Comparison of ENCODE assay signal across 20 cellular contexts in the genomic region with DNA sequence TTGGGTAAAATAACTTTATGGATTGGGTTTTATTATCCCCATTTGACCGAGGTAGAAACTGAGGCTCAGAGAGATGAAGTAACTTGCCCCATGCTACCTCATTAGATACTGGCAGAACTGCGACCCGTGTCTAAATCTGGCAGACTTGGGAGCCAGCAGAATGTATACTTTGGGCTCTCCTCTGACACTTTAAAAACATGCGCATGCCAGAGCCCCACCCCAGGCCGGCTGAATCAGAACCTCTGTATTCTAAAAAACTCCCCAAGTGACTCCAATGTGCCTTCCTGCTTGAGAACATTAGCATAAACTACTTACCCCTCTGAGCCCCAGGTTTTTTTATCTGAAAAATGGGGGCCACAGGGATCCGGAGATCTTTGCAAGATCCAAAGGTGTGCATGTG.
"Had no signal": no experiment of that assay in that cellular context is flagged by ENCODE, and none has a peak within 500 bp of the region (broad histone marks: within the 10 kb centered on the region; RNA-seq: fewer than 3 reads in every experiment).

No MANE protein-coding gene starts in this region.

- H3K4me3 Mint-ChIP-seq: activated CD4-positive, alpha-beta T cell treated with anti-CD3 and anti-CD28 coated beads, Interleukin-2, amount 10 ng/mL, durations not matched to agents 7 days and 5 days; activated CD8-positive, alpha-beta T cell treated with anti-CD3 and anti-CD28 coated beads, Interleukin-2, amount 10 ng/mL, durations not matched to agents 7 days and 5 days; activated naive CD8-positive, alpha-beta T cell treated with anti-CD3 and anti-CD28 coated beads, Interleukin-2, amount 10 ng/mL, durations not matched to agents 7 days and 5 days; activated T-cell treated with anti-CD3 and anti-CD28 coated beads, Interleukin-2, amount 50 U/mL, for 24 hours; brain; endodermal cell; mesothelial cell of epicardium; nephron progenitor cell; T-helper 1 cell treated with Interleukin-12 subunit alpha and Interleukin-12 subunit beta and Interleukin-4 antibody, amounts not matched to agents 30 μg/mL and 1 μg/mL, for 36 hours had no signal

- DNase-seq: activated CD4-positive, alpha-beta T cell treated with anti-CD3 and anti-CD28 coated beads, Interleukin-2, amount 10 ng/mL, durations not matched to agents 7 days and 5 days; activated CD8-positive, alpha-beta T cell treated with anti-CD3 and anti-CD28 coated beads, Interleukin-2, amount 10 ng/mL, durations not matched to agents 7 days and 5 days; activated naive CD4-positive, alpha-beta T cell treated with Interleukin-2 at 50 U/mL for 16 hours; activated naive CD8-positive, alpha-beta T cell treated with anti-CD3 and anti-CD28 coated beads, Interleukin-2, amount 10 ng/mL, durations not matched to agents 7 days and 5 days; activated T-cell treated with anti-CD3 and anti-CD28 coated beads, Interleukin-2, amount 50 U/mL, for 24 hours; endodermal cell; hypothalamus; islet precursor cell; left colon; nephron progenitor cell; nucleus accumbens; retina; stimulated activated naive CD4-positive, alpha-beta T cell; substantia nigra; transverse colon; uterus had no signal

- H3K9me3 Mint-ChIP-seq: activated naive CD8-positive, alpha-beta T cell treated with anti-CD3 and anti-CD28 coated beads, Interleukin-2, amount 10 ng/mL, durations not matched to agents 7 days and 5 days; activated T-cell treated with anti-CD3 and anti-CD28 coated beads, Interleukin-2, amount 50 U/mL, for 24 hours; activated T-helper 2 cell treated with anti-CD3 and anti-CD28 coated beads, Interferon-gamma antibody, Interleukin-2, Interleukin-4, amounts not matched to agents 10 μg/mL and 5 μg/mL and 100 μg/mL, durations not matched to agents 14 hours and 24 hours and 36 hours had no signal

- H3K27ac Mint-ChIP-seq: activated CD4-positive, alpha-beta T cell treated with anti-CD3 and anti-CD28 coated beads, Interleukin-2, amount 10 ng/mL, durations not matched to agents 7 days and 5 days; activated CD8-positive, alpha-beta T cell treated with anti-CD3 and anti-CD28 coated beads, Interleukin-2, amount 10 ng/mL, durations not matched to agents 7 days and 5 days; activated naive CD8-positive, alpha-beta T cell treated with anti-CD3 and anti-CD28 coated beads, Interleukin-2, amount 10 ng/mL, durations not matched to agents 7 days and 5 days; activated T-cell treated with anti-CD3 and anti-CD28 coated beads, Interleukin-2, amount 50 U/mL, for 24 hours; activated T-helper 2 cell treated with anti-CD3 and anti-CD28 coated beads, Interferon-gamma antibody, Interleukin-2, Interleukin-4, amounts not matched to agents 10 μg/mL and 5 μg/mL and 100 μg/mL, durations not matched to agents 14 hours and 24 hours and 36 hours; endodermal cell; mesothelial cell of epicardium; nephron progenitor cell; T-helper 1 cell treated with Interleukin-12 subunit alpha and Interleukin-12 subunit beta and Interleukin-4 antibody, amounts not matched to agents 30 μg/mL and 1 μg/mL, for 36 hours had no signal

- H3K4me1 Mint-ChIP-seq: activated CD4-positive, alpha-beta T cell treated with anti-CD3 and anti-CD28 coated beads, Interleukin-2, amount 10 ng/mL, durations not matched to agents 7 days and 5 days; activated naive CD8-positive, alpha-beta T cell treated with anti-CD3 and anti-CD28 coated beads, Interleukin-2, amount 10 ng/mL, durations not matched to agents 7 days and 5 days had no signal

- ATAC-seq: activated CD8-positive, alpha-beta T cell treated with anti-CD3 and anti-CD28 coated beads, Interleukin-2, amount 10 ng/mL, durations not matched to agents 7 days and 5 days; left colon had no signal

- H3K27me3 Mint-ChIP-seq: activated CD4-positive, alpha-beta T cell treated with anti-CD3 and anti-CD28 coated beads, Interleukin-2, amount 10 ng/mL, durations not matched to agents 7 days and 5 days; brain had no signal

- H3K36me3 Mint-ChIP-seq: activated naive CD8-positive, alpha-beta T cell treated with anti-CD3 and anti-CD28 coated beads, Interleukin-2, amount 10 ng/mL, durations not matched to agents 7 days and 5 days; brain had no signal
